5 cellular contexts compared by ENCODE assay signal in the genomic region with DNA sequence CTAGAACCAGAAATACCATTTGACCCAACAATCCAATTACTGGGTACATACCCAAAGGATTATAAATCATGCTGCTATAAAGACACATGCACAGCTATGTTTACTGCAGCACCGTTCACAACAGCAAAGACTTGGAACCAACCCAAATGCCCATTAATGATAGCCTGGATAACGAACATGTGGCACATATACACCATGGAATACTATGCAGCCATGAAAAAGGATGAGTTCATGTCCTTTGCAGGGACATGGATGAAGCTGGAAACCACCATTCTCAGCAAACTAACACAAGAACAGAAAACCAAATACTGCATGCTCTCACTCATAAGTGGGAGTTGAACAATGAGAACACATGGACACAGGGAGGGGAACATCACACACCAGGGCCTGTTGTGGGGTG. TPM values are rescaled to one million over a fixed set of nuclear protein-coding genes. Genes with fewer than 3 reads are reported as not detected.
"Had no signal": no experiment of that assay in that cellular context is flagged by ENCODE, and none has a peak within 500 bp of the region (broad histone marks: within the 10 kb centered on the region; RNA-seq: fewer than 3 reads in every experiment).

No MANE protein-coding gene starts in this region.

RNA-seq across cellular contexts. Expression of a gene that starts 21.8 kb away (rescaled TPM):
- total RNA-seq: endothelial cell of umbilical vein, epithelial cell of proximal tubule, renal cortical epithelial cell, temporal lobe, vagina had no signal
